Comparison of ENCODE assay signal across 16 cellular contexts in the genomic region with DNA sequence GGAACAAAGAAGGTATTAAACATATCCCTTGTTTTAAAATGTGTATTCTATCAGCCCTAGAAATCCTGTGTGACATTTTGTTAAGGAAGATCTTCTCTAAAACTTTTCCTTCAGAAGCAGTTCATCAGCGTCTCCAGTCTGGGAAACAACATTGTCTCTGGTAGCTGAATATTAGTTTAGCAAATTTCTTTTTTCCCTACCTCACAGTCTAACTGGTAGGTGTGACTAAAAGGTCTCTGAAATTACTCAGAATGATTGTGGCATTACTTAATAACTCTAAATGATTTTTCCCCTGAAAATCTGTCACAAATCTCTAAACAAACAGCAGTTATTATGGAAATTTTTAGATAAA.
"Had no signal": no experiment of that assay in that cellular context is flagged by ENCODE, and none has a peak within 500 bp of the region (broad histone marks: within the 10 kb centered on the region; RNA-seq: fewer than 3 reads in every experiment).

No MANE protein-coding gene starts in this region.

- H2AFZ ChIP-seq: hepatocyte, parathyroid adenoma had no signal

- H3K4me2 ChIP-seq: hepatocyte had no signal

- H3K27ac ChIP-seq: cardiac muscle cell, esophagus squamous epithelium, hepatocyte, parathyroid adenoma, right lobe of liver, stomach, testis, WERI-Rb-1 had no signal

- H3K27me3 ChIP-seq: cardiac muscle cell, esophagus squamous epithelium, hepatocyte, right lobe of liver, stomach, testis had no signal

- DNase-seq: activated CD4-positive, alpha-beta T cell treated with anti-CD3 and anti-CD28 coated beads for 36 hours; activated CD4-positive, alpha-beta T cell treated with anti-CD3 and anti-CD28 coated beads, Interleukin-2, amount 50 U/mL, for 48 hours; activated gamma-delta T cell; dermis blood vessel endothelial cell; effector memory CD8-positive, alpha-beta T cell; esophagus squamous epithelium; naive thymus-derived CD8-positive, alpha-beta T cell; right lobe of liver; small intestine; stimulated activated CD4-positive, alpha-beta T cell treated with anti-CD3 and anti-CD28 coated beads, Interleukin-4, amount 100 ng/mL, for 1 hour; stomach; testis; WERI-Rb-1 had no signal

- H3K4me3 ChIP-seq: cardiac muscle cell, esophagus squamous epithelium, hepatocyte, right lobe of liver, stomach, testis had no signal

- H3K36me3 ChIP-seq: cardiac muscle cell, esophagus squamous epithelium, right lobe of liver, stomach, WERI-Rb-1 had no signal

- H3K79me2 ChIP-seq: hepatocyte, parathyroid adenoma had no signal

- H3K4me1 ChIP-seq: esophagus squamous epithelium, parathyroid adenoma, right lobe of liver, stomach, testis had no signal

- H3K9me3 ChIP-seq: right lobe of liver, testis had no signal

- ATAC-seq: activated CD4-positive, alpha-beta T cell treated with anti-CD3 and anti-CD28 coated beads for 36 hours; effector memory CD8-positive, alpha-beta T cell; naive thymus-derived CD8-positive, alpha-beta T cell; right lobe of liver had no signal
